In genomic region chr9:129202613-129203555, GRCh38 we compare ENCODE assay signal across 8 cellular contexts. TPM values are rescaled to one million over a fixed set of nuclear protein-coding genes. Genes with fewer than 3 reads are reported as not detected.
DNase-seq lines count a peak whose midpoint lies in the region; ATAC-seq, FAIRE-seq and TF ChIP-seq lines count a peak whose summit lies in the region.

No MANE protein-coding gene starts in this region.

- no peak overlapping the region for H2BK5ac ChIP-seq in H9 (ENCODE audit: insufficient read length, low read length)

- H4K5ac ChIP-seq in H9 (ENCODE audit: insufficient read length, low read depth, low read length), result no peak overlapping the region

- H3K27ac Mint-ChIP-seq in H9, result no peak overlapping the region; a peak in 2 of 7 replicates

- H2BK120ac ChIP-seq in H9 (ENCODE audit: low read depth, low read length, poor library complexity, severe bottlenecking), result no peak overlapping the region

- H3K4me1 ChIP-seq in DOHH2 (ENCODE audit: control insufficient read depth, low read length) (no peaks in the 10 kb centered on the region), H9 (ENCODE audit: insufficient read depth, low read length) (no peaks in the 10 kb centered on the region; the same call in 1 of the 2 replicates), K562 (replicated peaks in 1 of 2; ENCODE audit: control insufficient read depth in 2 of 2, insufficient read depth in 2 of 2, low read length in 2 of 2) (peaks cover 3 to 24% of the 10 kb centered on the region in 2 experiments; a peak in 4 of 5 replicates), iPS-18a (ENCODE audit: control insufficient read depth, low read depth, low read length) (peaks cover 4% of the 10 kb centered on the region)

- H2AK5ac ChIP-seq in H9 (ENCODE audit: insufficient read length, low read length), result no peak overlapping the region

- H4K8ac ChIP-seq in H9 (replicated peaks; ENCODE audit: insufficient read length, low read depth, low read length), result no peak overlapping the region

- H3K79me1 ChIP-seq in H9 (ENCODE audit: insufficient read depth, low read depth, low read length, poor library complexity, severe bottlenecking), result no peaks in the 10 kb centered on the region

- no peak overlapping the region for H3K4ac ChIP-seq in H9 (ENCODE audit: low read depth, low read length)

- no peak overlapping the region for H4K91ac ChIP-seq in H9 (ENCODE audit: insufficient read length, low read depth, low read length)

- H3K36me3 ChIP-seq in DOHH2 (ENCODE audit: control insufficient read depth, low read length) (no peaks in the 10 kb centered on the region), K562 (ENCODE audit: control insufficient read depth, insufficient read depth, low read length) (no peaks in the 10 kb centered on the region), iPS-18a (ENCODE audit: control insufficient read depth, low read depth, low read length) (no peaks in the 10 kb centered on the region)

- no peak overlapping the region for H2BK12ac ChIP-seq in H9 (ENCODE audit: insufficient read length, low read depth, low read length)

- H3K4me1 Mint-ChIP-seq in H9, result peaks cover 14 to 27% of the 10 kb centered on the region in 2 experiments

- FAIRE-seq in K562 (lab: Jason Lieb, UNC), result peak; percentile 69

- no peaks in the 10 kb centered on the region for H3F3A ChIP-seq in DOHH2 (ENCODE audit: control insufficient read depth, insufficient read depth)

- no peaks in the 10 kb centered on the region for H3K36me3 Mint-ChIP-seq in H9 (ENCODE audit: insufficient read depth in 1 of 3, low read depth in 3 of 3)

- H3K23ac ChIP-seq in H9 (ENCODE audit: insufficient read length, low read depth, low read length), result no peak overlapping the region

- H3K9me1 ChIP-seq in K562 (ENCODE audit: control insufficient read depth, insufficient read depth, low read length), result no peaks in the 10 kb centered on the region

- no CpG with 5 or more reads among the region's 57 CpGs for WGBS in H9 (ENCODE audit: extremely low coverage, insufficient read length, low lambda C conversion rate)
- WGBS in K562 (ENCODE audit: insufficient coverage, low coverage, missing lambda C conversion rate), result 5% methylated on average over 38 of the region's 57 CpGs

- no peak overlapping the region for H3K4me3 ChIP-seq in DOHH2 (ENCODE audit: low read length)
- H3K4me3 ChIP-seq in K562, result peak overlapping the region; percentile 75
- H3K4me3 ChIP-seq in iPS-18a (ENCODE audit: low read length), result peak overlapping the region; percentile 82
- H3K4me3 ChIP-seq in skeletal muscle cell (ENCODE audit: low read depth, low read length), result peak overlapping the region; percentile 66

- no peak overlapping the region for H2BK20ac ChIP-seq in H9 (ENCODE audit: low read depth, low read length, poor library complexity, severe bottlenecking)

- TF ChIP-seq CTCF in DOHH2 (IDR thresholded peaks at IDR 0.05; ENCODE audit: low read depth, low read length, poor library complexity, severe bottlenecking) (no peak), H9 (conservative IDR thresholded peaks at IDR 0.05) (no peak), K562 (IDR thresholded peaks at IDR 0.05 in 2 of 3, conservative IDR thresholded peaks at IDR 0.05 in 1 of 3; ENCODE audit: insufficient read depth in 2 of 3, low read depth in 1 of 3, low read length in 3 of 3) (no peak)

- no peaks in the 10 kb centered on the region for H3K79me2 ChIP-seq in DOHH2 (ENCODE audit: control insufficient read depth, low read length)
- H3K79me2 ChIP-seq in H9 (ENCODE audit: insufficient read depth, low read length), result no peaks in the 10 kb centered on the region
- H3K79me2 ChIP-seq in K562 (ENCODE audit: control insufficient read depth, insufficient read depth, low read length), result no peaks in the 10 kb centered on the region

- no peak overlapping the region for H3K56ac ChIP-seq in H9 (ENCODE audit: insufficient read length, low read depth, low read length)

- H3K27me3 ChIP-seq in DOHH2 (ENCODE audit: control insufficient read depth, low read length), result peaks cover 6% of the 10 kb centered on the region
- H3K27me3 ChIP-seq in H9 (ENCODE audit: insufficient read depth, low read length), result no peaks in the 10 kb centered on the region; the same call in 1 of the 2 replicates
- no peaks in the 10 kb centered on the region for H3K27me3 ChIP-seq in K562 (ENCODE audit: control insufficient read depth in 2 of 2, insufficient read depth in 2 of 2, low read length in 2 of 2)
- peaks cover 10% of the 10 kb centered on the region for H3K27me3 ChIP-seq in iPS-18a (ENCODE audit: control insufficient read depth, insufficient read depth, low read length)

- DNase-seq in H9 (peak; percentile 83), MV-4-11 (lab: John Stamatoyannopoulos, UW) (peak; percentile 67), UCSD-AML1 (lab: John Stamatoyannopoulos, UW; ENCODE audit: unreplicated experiment) (peak; percentile 78), K562 (ENCODE audit: extremely low read depth in 1 of 4, low spot score in 3 of 4) (peak; percentile 90 to 97 (median 93)), skeletal muscle cell (ENCODE audit: low read depth) (peak; percentile 35)

- no peak overlapping the region for H3K18ac ChIP-seq in H9 (ENCODE audit: insufficient read length, low read depth, low read length)

- no peak for TF ChIP-seq EP300 in K562 (IDR thresholded peaks at IDR 0.05; ENCODE audit: low read length)

- H3K9ac ChIP-seq in H9 (ENCODE audit: extremely low read depth, insufficient read length, low read length), result no peak overlapping the region
- H3K9ac ChIP-seq in K562 (ENCODE audit: insufficient read depth in 1 of 2, low read depth in 2 of 2, low read length in 2 of 2), result peak overlapping the region; percentile 77 to 91; a peak in 3 of 4 replicates
- H3K9ac ChIP-seq in iPS-18a (ENCODE audit: low read length), result no peak overlapping the region

- 0 out of 2 replicates have a peak overlapping the region, but pooled peaks have one; percentile 5 for H3K4me2 ChIP-seq in DOHH2 (ENCODE audit: low read length)
- peak overlapping the region; percentile 52 for H3K4me2 ChIP-seq in H9 (ENCODE audit: insufficient read depth, insufficient read length, low read length)
- H3K4me2 ChIP-seq in K562 (ENCODE audit: insufficient read depth, low read length), result peak overlapping the region; percentile 71

- no peak for TF ChIP-seq RAD21 in K562 (CRISPR knock-in tag; conservative IDR thresholded peaks at IDR 0.05 in 1 of 2, IDR thresholded peaks at IDR 0.05 in 1 of 2)

- no peaks in the 10 kb centered on the region for H3K23me2 ChIP-seq in H9 (ENCODE audit: insufficient read length, low read depth, low read length, poor library complexity, severe bottlenecking)

- H4K20me1 ChIP-seq in DOHH2 (ENCODE audit: control insufficient read depth, insufficient read depth, low read depth, low read length) (no peaks in the 10 kb centered on the region), H9 (ENCODE audit: control insufficient read depth, insufficient read depth, insufficient read length) (no peaks in the 10 kb centered on the region), K562 (replicated peaks; ENCODE audit: control insufficient read depth, insufficient read depth, low read length) (peaks cover 4% of the 10 kb centered on the region; the same call in 1 of the 2 replicates)

- peaks cover 43% of the 10 kb centered on the region for H3K27me3 Mint-ChIP-seq in H9 (ENCODE audit: low read depth)

- H3K9me3 ChIP-seq in DOHH2 (ENCODE audit: control insufficient read depth, insufficient read depth, low read length) (no peaks in the 10 kb centered on the region), H9 (ENCODE audit: control insufficient read depth, low read depth, low read length) (no peaks in the 10 kb centered on the region), K562 (replicated peaks; ENCODE audit: control insufficient read depth, insufficient read depth, low read depth, low read length) (no peaks in the 10 kb centered on the region), iPS-18a (ENCODE audit: control insufficient read depth, low read depth, low read length) (no peaks in the 10 kb centered on the region)

- no peaks in the 10 kb centered on the region for H3K9me2 ChIP-seq in DOHH2 (replicated peaks; ENCODE audit: control insufficient read depth, low read length)

- intact Hi-C loops in K562 (cut with micrococcal nuclease), result no loop called here

- ATAC-seq in K562, result peak; percentile 98
- ATAC-seq in GM18870 (IDR thresholded peaks at IDR 0.05; ENCODE audit: unreplicated experiment), result no peak

- peak overlapping the region; percentile 75 to 82 for H3K4me3 Mint-ChIP-seq in H9

- no peak overlapping the region for H3T11ph ChIP-seq in H9 (ENCODE audit: low read length)

- CTCF ChIA-PET in K562 (lab: Yijun Ruan, JAX; ENCODE audit: low intra/inter-chr PET ratio), result interaction anchor here (0.7 kb wide), 1 partner anchor 71 kb away, joined by 4 read pairs; no protein-coding TSS in a partner anchor

- in situ Hi-C loops in K562 (cut with MboI), result no loop called here

- TF ChIP-seq POLR2A in K562 (conservative IDR thresholded peaks at IDR 0.05), result no peak

- H3K9me3 Mint-ChIP-seq in H9, result no peaks in the 10 kb centered on the region

- POLR2A ChIA-PET in K562 (lab: Yijun Ruan, JAX), result interaction anchor here (0.6 to 0.7 kb wide), 2 partner anchors 410 to 865 kb away, joined by 3 to 4 read pairs; no protein-coding TSS in a partner anchor

- no peak overlapping the region for H3K27ac ChIP-seq in DOHH2 (ENCODE audit: low read depth, low read length)
- no peak overlapping the region for H3K27ac ChIP-seq in H9 (ENCODE audit: insufficient read length, low read depth, low read length)
- H3K27ac ChIP-seq in K562 (ENCODE audit: extremely low read depth, low read depth, low read length), result peak overlapping the region; percentile 88
- H3K27ac ChIP-seq in iPS-18a (ENCODE audit: low read length), result no peak overlapping the region

- H2AFZ ChIP-seq in H9 (ENCODE audit: low read length) (no peak overlapping the region), K562 (ENCODE audit: low read depth, low read length) (peak overlapping the region; percentile 98)

- no peak overlapping the region for H3K14ac ChIP-seq in H9 (ENCODE audit: insufficient read depth, low read length)

- no peak overlapping the region for H2BK15ac ChIP-seq in H9 (ENCODE audit: low read depth, low read length)

- BruUV-seq in K562 (replicated peaks; lab: Mats Ljungman, UMichigan), result no TSS peak

RNA-seq across cellular contexts. Expression of gene IER5L, which starts 24.8 kb away (rescaled TPM):
- total RNA-seq in H9 (2021) (1.0 and 1.3 TPM in 2 replicates), K562 (2014; rRNA removed) (11.9 and 13.6 TPM in 2 replicates), K562 (2014; rRNA removed; fragmentation: Illumina TruSeq; extraction: Trizol) (0.19 and 0.22 TPM in 2 replicates), K562 (2015; rRNA removed; fragmentation: Illumina TruSeq; extraction: Trizol) (0.76 and 1.3 TPM in 2 replicates), K562 (2021) (4.9 and 5.7 TPM in 2 replicates)
- total RNA-seq in K562 (2011; cell fraction: chromatin; rRNA removed; ENCODE audit: low replicate concordance), result 0.25 and 1.5 TPM in 2 replicates
- total RNA-seq in K562 (2011; cell fraction: nucleolus; rRNA removed), result 2.9 and 4.7 TPM in 2 replicates
- 1.9 and 2.3 TPM in 2 replicates for total RNA-seq in K562 (2011; cell fraction: nucleoplasm; rRNA removed)
- polyA plus RNA-seq in K562 (2011; rRNA removed) (0.52 and 1.6 TPM in 2 replicates), K562 (2014; fragmentation: Illumina TruSeq; extraction: Trizol) (0.25 and 0.29 TPM in 2 replicates), K562 (2014; fragmentation: Nextera tagmentation; extraction: Ambion mirVana) (under 1 TPM; 0.14 to 0.18 TPM), K562 (2014; rRNA removed) (4.0 and 4.7 TPM in 2 replicates)
- polyA plus RNA-seq in K562 (2011; cell fraction: cytosol; rRNA removed), result 2.4 and 5.6 TPM in 2 replicates
- polyA plus RNA-seq in K562 (2011; cell fraction: nucleus; rRNA removed), result 4.3 and 4.5 TPM in 2 replicates
- 1.6 and 2.5 TPM in 2 replicates for polyA plus RNA-seq in K562 (2012)
- polyA minus RNA-seq in K562 (2011; rRNA and poly(A)+ RNA removed), result 0.32 and 0.48 TPM in 2 replicates
- 1.7 and 3.7 TPM in 2 replicates for polyA minus RNA-seq in K562 (2011; cell fraction: cytosol; rRNA and poly(A)+ RNA removed)
- 3.2 and 4.7 TPM in 2 replicates for polyA minus RNA-seq in K562 (2011; cell fraction: nucleus; rRNA and poly(A)+ RNA removed)

Comparison
In these comparisons a context has a peak if more than half of its experiments do, and no peak if none do; other contexts are left out.
1. H3K4me2 ChIP-seq: peak in every context shown above with its lines; median percentile 71 in K562; 52 in H9; 5 in DOHH2.
2. DNase-seq: peak in every context shown above with its lines; median percentile 93 in K562; 83 in H9; 78 in UCSD-AML1; 67 in MV-4-11; 35 in skeletal muscle cell.
3. H3K9ac ChIP-seq: peak in K562 (2 of 2); none in H9 (single experiment) and iPS-18a (single experiment).